ENCODE assay signal across 14 cellular contexts in genomic region chr3:193909387-193909786, GRCh38.
DNase-seq lines count a peak whose midpoint lies in the region; ATAC-seq lines count a peak whose summit lies in the region.
"Had no signal": no experiment of that assay in that cellular context is flagged by ENCODE, and none has a peak within 500 bp of the region (broad histone marks: within the 10 kb centered on the region; RNA-seq: fewer than 3 reads in every experiment).

No MANE protein-coding gene starts in this region.

- ATAC-seq in activated CD4-positive, CD25-positive, alpha-beta regulatory T cell treated with anti-CD3 and anti-CD28 coated beads, Interleukin-2, amount 50 U/mL, for 24 hours: peak; percentile 45 to 57
- ATAC-seq in GM19463 (IDR thresholded peaks at IDR 0.05; ENCODE audit: unreplicated experiment) (peak; percentile 71), HG03378 (IDR thresholded peaks at IDR 0.05; ENCODE audit: unreplicated experiment) (peak; percentile 97), GM21381 (IDR thresholded peaks at IDR 0.05; ENCODE audit: unreplicated experiment) (no peak)
- ATAC-seq: GM23338 had no signal

- H3K9me3 ChIP-seq in trophoblast cell (ENCODE audit: insufficient read depth, low read depth, low read length) (no peaks in the 10 kb centered on the region), HAP-1 (no peaks in the 10 kb centered on the region)

- H3K27me3 ChIP-seq in trophoblast cell (ENCODE audit: insufficient read depth, low read length) (no peaks in the 10 kb centered on the region), HAP-1 (ENCODE audit: low read depth) (no peaks in the 10 kb centered on the region)

- H2AK5ac ChIP-seq in trophoblast cell (ENCODE audit: low read length): no peak overlapping the region

- no peaks in the 10 kb centered on the region for H3K79me2 ChIP-seq in trophoblast cell (ENCODE audit: control insufficient read depth, insufficient read depth, low read length, poor library complexity)

- H3K23ac ChIP-seq in trophoblast cell (ENCODE audit: low read length): no peak overlapping the region

- no peak overlapping the region for H4K91ac ChIP-seq in trophoblast cell (ENCODE audit: low read depth, low read length)

- peaks cover 3 to 5% of the 10 kb centered on the region in 2 experiments for H3K4me1 ChIP-seq in trophoblast cell (ENCODE audit: control insufficient read depth in 1 of 2, insufficient read depth in 2 of 2, low read length in 2 of 2)
- H3K4me1 ChIP-seq in HAP-1: peaks cover 17% of the 10 kb centered on the region

- H3K36me3 ChIP-seq in trophoblast cell (ENCODE audit: control insufficient read depth in 1 of 2, insufficient read depth in 2 of 2, low read length in 2 of 2) (no peaks in the 10 kb centered on the region), HAP-1 (replicated peaks) (no peaks in the 10 kb centered on the region)

- no peak overlapping the region for H3K27ac ChIP-seq in trophoblast cell (ENCODE audit: low read depth, low read length)
- H3K27ac ChIP-seq: 22Rv1 had no signal

- H2AFZ ChIP-seq in trophoblast cell (ENCODE audit: insufficient read depth, low read length, poor library complexity): no peak overlapping the region
- H2AFZ ChIP-seq: GM23338 had no signal

- H2BK5ac ChIP-seq in trophoblast cell (ENCODE audit: low read depth, low read length, poor library complexity): no peak overlapping the region

- in situ Hi-C loops in HAP-1 (cut with MboI; ENCODE audit: low sequenced_read_pairs): no loop called here

- peak overlapping the region; percentile 2 for H2BK12ac ChIP-seq in trophoblast cell (ENCODE audit: low read length)

- no peak for DNase-seq in activated CD4-positive, CD25-positive, alpha-beta regulatory T cell (lab: John Stamatoyannopoulos, UW)
- DNase-seq in trophoblast cell (no peak), HAP-1 (ENCODE audit: low spot score in 2 of 2) (no peak), NCI-H1694 treated with DMSO at 0.1 percent for 48 hours (lab: John Stamatoyannopoulos, UW) (no peak)
- DNase-seq: activated gamma-delta T cell treated with Interleukin-2 at 50 U/mL for 16 hours, KBM-7, kidney glomerular epithelial cell, NCI-H2081 had no signal

- H3K18ac ChIP-seq in trophoblast cell (ENCODE audit: low read length): no peak overlapping the region

- H4K8ac ChIP-seq in trophoblast cell (ENCODE audit: low read depth, low read length): no peak overlapping the region

- H3K4me2 ChIP-seq in trophoblast cell (ENCODE audit: low read length): no peak overlapping the region
- H3K4me2 ChIP-seq: GM23338 had no signal

- no peak overlapping the region for H2BK120ac ChIP-seq in trophoblast cell (ENCODE audit: insufficient read depth, low read length, poor library complexity)

- H3K79me1 ChIP-seq in trophoblast cell (ENCODE audit: low read length): peaks cover 2% of the 10 kb centered on the region

- H3K4ac ChIP-seq in trophoblast cell (ENCODE audit: low read depth, low read length): no peak overlapping the region

- no peak overlapping the region for H4K12ac ChIP-seq in trophoblast cell (ENCODE audit: low read depth, low read length)

- H3K14ac ChIP-seq in trophoblast cell (ENCODE audit: low read length): no peak overlapping the region

- no peak overlapping the region for H3K9ac ChIP-seq in trophoblast cell (ENCODE audit: low read length)

- WGBS in trophoblast cell (ENCODE audit: extremely low coverage, insufficient coverage, insufficient read length): no CpG with 5 or more reads among the region's 2 CpGs

- H3K4me3 ChIP-seq in trophoblast cell (ENCODE audit: low read depth, low read length) (no peak overlapping the region), HAP-1 (no peak overlapping the region)
- H3K4me3 ChIP-seq: GM23338 had no signal
